20 cellular contexts compared by ENCODE assay signal in the genomic region with DNA sequence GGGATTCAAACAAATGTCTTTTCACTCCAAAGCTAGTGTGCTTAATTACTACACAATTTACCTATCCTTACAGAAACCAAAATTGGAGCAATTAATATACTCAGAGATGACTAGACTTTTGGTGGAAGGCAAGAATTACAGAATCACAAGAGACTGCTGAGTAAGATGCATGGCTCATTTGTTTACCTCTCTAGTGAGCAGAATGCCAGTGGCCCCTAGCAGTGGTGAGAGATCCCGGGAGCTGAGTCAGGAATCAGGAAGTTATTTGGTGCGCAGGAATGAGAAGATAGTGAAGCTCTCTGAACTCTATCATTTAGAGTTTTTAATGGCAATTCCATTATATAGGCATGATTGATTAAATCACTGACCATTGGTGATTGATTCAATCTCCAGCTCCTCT.
DNase-seq lines count a peak whose midpoint lies in the region; FAIRE-seq and TF ChIP-seq lines count a peak whose summit lies in the region.
"Had no signal": no experiment of that assay in that cellular context is flagged by ENCODE, and none has a peak within 500 bp of the region (broad histone marks: within the 10 kb centered on the region; RNA-seq: fewer than 3 reads in every experiment).

No MANE protein-coding gene starts in this region.

- TF ChIP-seq CTCF in AG10803 (conservative IDR thresholded peaks at IDR 0.05; ENCODE audit: low read length) (no peak), endothelial cell of umbilical vein (IDR thresholded peaks at IDR 0.05; ENCODE audit: extremely low read depth in 1 of 2, insufficient read depth in 1 of 2, low read depth in 1 of 2, low read length in 2 of 2) (no peak), kidney epithelial cell (IDR thresholded peaks at IDR 0.05; ENCODE audit: insufficient read depth, low read length, poor library complexity, severe bottlenecking) (no peak)

- H3K27me3 ChIP-seq in endothelial cell of umbilical vein (ENCODE audit: control insufficient read depth in 2 of 2, insufficient read depth in 2 of 2, low read length in 2 of 2) (no peaks in the 10 kb centered on the region), kidney epithelial cell (ENCODE audit: control insufficient read depth, insufficient read depth, low read length) (no peaks in the 10 kb centered on the region)
- H3K27me3 ChIP-seq: ascending aorta, BE2C, tibial nerve had no signal

- CTCF ChIA-PET in endothelial cell of umbilical vein (lab: Charles Lee), result interaction anchor here (1.1 to 1.4 kb wide), 2 partner anchors 9 to 13 kb away, joined by 4 to 5 read pairs; no protein-coding TSS in a partner anchor

- intact Hi-C loops in endothelial cell of umbilical vein (cut with micrococcal nuclease), result no loop called here

- no peaks in the 10 kb centered on the region for H3K9me3 ChIP-seq in endothelial cell of umbilical vein (replicated peaks; ENCODE audit: control insufficient read depth, insufficient read depth, low read length)
- H3K9me3 ChIP-seq: ascending aorta, BE2C, mucosa of descending colon, tibial nerve had no signal

- dilution Hi-C loops in endothelial cell of umbilical vein (cut with MboI; ENCODE audit: extremely low pct_ligation_motif_present, low sequenced_read_pairs), result no loop called here

- H3K4me2 ChIP-seq in endothelial cell of umbilical vein (ENCODE audit: insufficient read depth, low read length), result no peak overlapping the region
- H3K4me2 ChIP-seq: KMS-11 had no signal

- H3K4me3 ChIP-seq in AG10803 (ENCODE audit: low read length) (no peak overlapping the region), endothelial cell of umbilical vein (replicated peaks in 1 of 3; ENCODE audit: insufficient read depth in 1 of 3, low read depth in 1 of 3, low read length in 3 of 3) (no peak overlapping the region), kidney epithelial cell (ENCODE audit: low read depth, low read length) (no peak overlapping the region)
- H3K4me3 ChIP-seq: ascending aorta, mucosa of descending colon, skin epidermis, tibial nerve had no signal

- no peak overlapping the region for H2AFZ ChIP-seq in endothelial cell of umbilical vein (ENCODE audit: low read depth, low read length)

- no TSS peak for BruUV-seq in endothelial cell of umbilical vein (replicated peaks; lab: Mats Ljungman, UMichigan)

- no peaks in the 10 kb centered on the region for H3K79me2 ChIP-seq in endothelial cell of umbilical vein (ENCODE audit: control insufficient read depth, insufficient read depth, low read length)

- peak; percentile 55 for FAIRE-seq in endothelial cell of umbilical vein (lab: Jason Lieb, UNC)
- FAIRE-seq: kidney had no signal

- no peaks in the 10 kb centered on the region for H3K36me3 ChIP-seq in endothelial cell of umbilical vein (ENCODE audit: control insufficient read depth in 2 of 2, extremely low read depth in 1 of 2, insufficient read depth in 2 of 2, low read length in 2 of 2)
- H3K36me3 ChIP-seq in kidney epithelial cell (ENCODE audit: control insufficient read depth, insufficient read depth, low read length), result no peaks in the 10 kb centered on the region
- H3K36me3 ChIP-seq: ascending aorta, BE2C, tibial nerve had no signal

- peak; percentile 74 for DNase-seq in AG10803 (ENCODE audit: low read depth)
- DNase-seq in NCI-H226, result peak; percentile 81
- DNase-seq in endothelial cell of umbilical vein (ENCODE audit: low read depth, low spot score), result peak; percentile 16
- peak; percentile 19 for DNase-seq in kidney epithelial cell (ENCODE audit: low read depth)
- DNase-seq in glomerular visceral epithelial cell (ENCODE audit: extremely low spot score), result no peak
- no peak for DNase-seq in OCI-M2 (lab: John Stamatoyannopoulos, UW; ENCODE audit: unreplicated experiment)
- DNase-seq in ecto neural progenitor cell (ENCODE audit: low spot score), result no peak
- no peak for DNase-seq in HuH-7 (ENCODE audit: low spot score)
- DNase-seq: activated CD8-positive, alpha-beta memory T cell treated with anti-CD3 and anti-CD28 coated beads for 24 hours; BE2C; glutamatergic neuron; H9; kidney; mucosa of descending colon; NCI-H1436 treated with DMSO at 0.1 percent for 48 hours; occipital lobe had no signal

- no peak overlapping the region for H3K9ac ChIP-seq in endothelial cell of umbilical vein (replicated peaks; ENCODE audit: extremely low read depth, insufficient read depth, low read length)
- H3K9ac ChIP-seq: KMS-11 had no signal

- H4K20me1 ChIP-seq in endothelial cell of umbilical vein (replicated peaks; ENCODE audit: control insufficient read depth, extremely low read depth, insufficient read depth, low read length), result no peaks in the 10 kb centered on the region

- POLR2A ChIA-PET in endothelial cell of umbilical vein (lab: Charles Lee), result no interaction called here

- no peaks in the 10 kb centered on the region for H3K9me1 ChIP-seq in endothelial cell of umbilical vein (replicated peaks; ENCODE audit: control insufficient read depth, extremely low read depth, insufficient read depth, low read length)

- no peaks in the 10 kb centered on the region for H3K4me1 ChIP-seq in endothelial cell of umbilical vein (ENCODE audit: control insufficient read depth, extremely low read depth, insufficient read depth, low read length)
- H3K4me1 ChIP-seq: ascending aorta, BE2C, tibial nerve had no signal

- H3K27ac ChIP-seq in endothelial cell of umbilical vein (ENCODE audit: insufficient read depth, low read depth, low read length), result no peak overlapping the region
- H3K27ac ChIP-seq: ascending aorta, KMS-11, tibial nerve had no signal

- no peak for TF ChIP-seq POLR2A in endothelial cell of umbilical vein (IDR thresholded peaks at IDR 0.05; ENCODE audit: low read depth, low read length)

TF ChIP-seq in endothelial cell of umbilical vein, 7 proteins besides CTCF, POLR2A, EP300 and RAD21:
- no peak for TF ChIP-seq JUN (IDR thresholded peaks at IDR 0.05; ENCODE audit: borderline replicate concordance, insufficient read depth, insufficient read length, low read depth)
- TF ChIP-seq MYC (IDR thresholded peaks at IDR 0.05; ENCODE audit: low read depth, low read length), result no peak
- TF ChIP-seq MAX (IDR thresholded peaks at IDR 0.05; ENCODE audit: insufficient read depth, insufficient read length), result no peak
- peak; percentile 40 for TF ChIP-seq FOS (IDR thresholded peaks at IDR 0.05; ENCODE audit: borderline replicate concordance, insufficient read depth, low read length)
- no peak for TF ChIP-seq POLR2AphosphoS5 (IDR thresholded peaks at IDR 0.05; ENCODE audit: insufficient read depth, low read depth, low read length)
- TF ChIP-seq EZH2 (IDR thresholded peaks at IDR 0.05; ENCODE audit: borderline replicate concordance, low read depth, low read length, severe bottlenecking), result no peak
- peak; percentile 61 for TF ChIP-seq GATA2 (IDR thresholded peaks at IDR 0.05; ENCODE audit: insufficient read depth, insufficient read length, low read depth, low read length)

Comparison
In these comparisons a context has a peak if more than half of its experiments do, and no peak if none do; other contexts are left out.
1. DNase-seq: peak in AG10803 (single experiment), NCI-H226 (single experiment), endothelial cell of umbilical vein (single experiment) and kidney epithelial cell (single experiment); none in glomerular visceral epithelial cell (single experiment), OCI-M2 (single experiment), ecto neural progenitor cell (single experiment) and HuH-7 (single experiment).